Comparison of ENCODE assay signal across 23 cellular contexts in the genomic region with DNA sequence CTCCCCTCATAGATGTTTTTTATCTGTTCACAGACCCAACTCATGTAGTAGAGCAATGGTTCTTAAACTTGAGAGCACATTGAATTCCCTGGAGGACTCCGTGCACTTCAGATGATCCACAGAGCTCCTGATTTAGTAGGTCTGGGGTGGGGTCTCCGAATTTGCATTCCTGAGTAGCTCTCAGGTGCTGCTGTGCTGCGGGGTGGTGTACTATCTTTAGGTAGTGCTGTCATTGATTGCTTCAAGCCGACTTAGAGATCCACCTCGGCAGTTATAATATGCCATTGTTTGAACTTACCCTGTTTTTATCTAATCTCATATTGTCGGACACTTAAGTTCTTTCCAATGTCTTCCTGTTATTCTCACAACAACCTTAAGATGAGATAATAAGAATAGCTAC. TPM values are rescaled to one million over a fixed set of nuclear protein-coding genes. Genes with fewer than 3 reads are reported as not detected.
"Had no signal": no experiment of that assay in that cellular context is flagged by ENCODE, and none has a peak within 500 bp of the region (broad histone marks: within the 10 kb centered on the region; RNA-seq: fewer than 3 reads in every experiment).

No MANE protein-coding gene starts in this region.

- ATAC-seq: HepG2 had no signal

- DNase-seq: IMR-90, Karpas-422, KG1, MG63, NCI-H1092, NCI-H1105 treated with DMSO at 0.1 percent for 48 hours, NCI-H1417 treated with DMSO at 0.1 percent for 48 hours, NCI-H146, NCI-H1694 treated with DMSO at 0.1 percent for 48 hours, NCI-H2029 treated with DMSO at 0.1 percent for 48 hours, NCI-H2171, NCI-H226, NCI-H446, NCI-H510A, NCI-H524 treated with DMSO at 0.1 percent for 48 hours, NCI-H69, NCI-H774, PC-9, Peyer's patch, Right ventricle myocardium superior, SIG-M5 had no signal

RNA-seq across cellular contexts. Expression of a gene that starts 45.0 kb away (rescaled TPM):
- total RNA-seq: OCI-LY7, PC-9 had no signal
